ENCODE assay signal across 1 cellular context in genomic region chr7:28102778-28103177, GRCh38.
TF ChIP-seq lines count a peak whose summit lies in the region.

No MANE protein-coding gene starts in this region.

TF ChIP-seq in K562, 482 proteins besides CTCF, POLR2A, EP300 and RAD21 (continued from another document):
- TF ChIP-seq, protein P1, sequence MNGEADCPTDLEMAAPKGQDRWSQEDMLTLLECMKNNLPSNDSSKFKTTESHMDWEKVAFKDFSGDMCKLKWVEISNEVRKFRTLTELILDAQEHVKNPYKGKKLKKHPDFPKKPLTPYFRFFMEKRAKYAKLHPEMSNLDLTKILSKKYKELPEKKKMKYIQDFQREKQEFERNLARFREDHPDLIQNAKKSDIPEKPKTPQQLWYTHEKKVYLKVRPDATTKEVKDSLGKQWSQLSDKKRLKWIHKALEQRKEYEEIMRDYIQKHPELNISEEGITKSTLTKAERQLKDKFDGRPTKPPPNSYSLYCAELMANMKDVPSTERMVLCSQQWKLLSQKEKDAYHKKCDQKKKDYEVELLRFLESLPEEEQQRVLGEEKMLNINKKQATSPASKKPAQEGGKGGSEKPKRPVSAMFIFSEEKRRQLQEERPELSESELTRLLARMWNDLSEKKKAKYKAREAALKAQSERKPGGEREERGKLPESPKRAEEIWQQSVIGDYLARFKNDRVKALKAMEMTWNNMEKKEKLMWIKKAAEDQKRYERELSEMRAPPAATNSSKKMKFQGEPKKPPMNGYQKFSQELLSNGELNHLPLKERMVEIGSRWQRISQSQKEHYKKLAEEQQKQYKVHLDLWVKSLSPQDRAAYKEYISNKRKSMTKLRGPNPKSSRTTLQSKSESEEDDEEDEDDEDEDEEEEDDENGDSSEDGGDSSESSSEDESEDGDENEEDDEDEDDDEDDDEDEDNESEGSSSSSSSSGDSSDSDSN (IDR thresholded peaks at IDR 0.05; ENCODE audit: borderline replicate concordance in 1 of 2, low read depth in 2 of 2, low read length in 2 of 2): no peak
- TF ChIP-seq CREB1 (IDR thresholded peaks at IDR 0.05): no peak
- no peak for TF ChIP-seq CREB1 (CRISPR knock-in tag; IDR thresholded peaks at IDR 0.05)
- TF ChIP-seq RFX1 (IDR thresholded peaks at IDR 0.05): no peak
- 0 out of 2 replicates have a peak, but pooled peaks have one; percentile 43 for TF ChIP-seq JUN (IDR thresholded peaks at IDR 0.05; ENCODE audit: borderline replicate concordance, low read depth, low read length)
- TF ChIP-seq JUN (CRISPR knock-in tag; IDR thresholded peaks at IDR 0.05; ENCODE audit: borderline replicate concordance): no peak
- TF ChIP-seq TARDBP (IDR thresholded peaks at IDR 0.05): no peak
- peak; percentile 62; the same call in 1 of the 2 replicates for TF ChIP-seq JUND (IDR thresholded peaks at IDR 0.05; ENCODE audit: borderline replicate concordance, low read depth, low read length)
- peak; percentile 18; the same call in 1 of the 3 replicates for TF ChIP-seq JUND (tag; IDR thresholded peaks at IDR 0.05; ENCODE audit: borderline replicate concordance, low read depth, low read length)
- no peak for TF ChIP-seq SNAPC5 (CRISPR knock-in tag; IDR thresholded peaks at IDR 0.05)
- no peak for TF ChIP-seq ARID1B (IDR thresholded peaks at IDR 0.05)
- TF ChIP-seq, protein P2, sequence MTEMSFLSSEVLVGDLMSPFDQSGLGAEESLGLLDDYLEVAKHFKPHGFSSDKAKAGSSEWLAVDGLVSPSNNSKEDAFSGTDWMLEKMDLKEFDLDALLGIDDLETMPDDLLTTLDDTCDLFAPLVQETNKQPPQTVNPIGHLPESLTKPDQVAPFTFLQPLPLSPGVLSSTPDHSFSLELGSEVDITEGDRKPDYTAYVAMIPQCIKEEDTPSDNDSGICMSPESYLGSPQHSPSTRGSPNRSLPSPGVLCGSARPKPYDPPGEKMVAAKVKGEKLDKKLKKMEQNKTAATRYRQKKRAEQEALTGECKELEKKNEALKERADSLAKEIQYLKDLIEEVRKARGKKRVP (CRISPR knock-in tag; IDR thresholded peaks at IDR 0.05): no peak
- TF ChIP-seq ZNF79 (CRISPR knock-in tag; IDR thresholded peaks at IDR 0.05; ENCODE audit: low read depth): no peak
